8 cellular contexts compared by ENCODE assay signal in genomic region chr4:168153596-168154440, GRCh38.
A peak's percentile ranks its signal among the peaks of the same experiment; 100 is the strongest.
DNase-seq lines count a peak whose midpoint lies in the region; ATAC-seq and TF ChIP-seq lines count a peak whose summit lies in the region.

No MANE protein-coding gene starts in this region.

- no peak overlapping the region for H3K4me3 Mint-ChIP-seq in chondrocyte (ENCODE audit: unreplicated experiment)

- TF ChIP-seq CTCF in AG04449 (IDR thresholded peaks at IDR 0.05; ENCODE audit: insufficient read depth, low read length, missing control alignments) (peak; percentile 58), chondrocyte (IDR thresholded peaks at IDR 0.05) (peak; percentile 93), liver (IDR thresholded peaks at IDR 0.05; ENCODE audit: low read depth, low read length, missing input control) (peak; percentile 56)

- TF ChIP-seq RAD21 in liver (IDR thresholded peaks at IDR 0.05) = peak; percentile 85 to 87

- no peak overlapping the region for H3K27ac ChIP-seq in liver (ENCODE audit: low read depth in 1 of 2, low read length in 2 of 2)

- H3K4me3 ChIP-seq in AG04449 (ENCODE audit: low read depth, low read length) = no peak overlapping the region
- peak overlapping the region; percentile 19 to 80 (median 54) for H3K4me3 ChIP-seq in liver (ENCODE audit: low read depth in 1 of 3, low read length in 3 of 3)

- H3K9me3 ChIP-seq in liver (ENCODE audit: control insufficient read depth in 4 of 4, low read length in 3 of 4) = no peaks in the 10 kb centered on the region

- H3K27me3 ChIP-seq in liver (ENCODE audit: control insufficient read depth in 4 of 4, insufficient read depth in 4 of 4, low read length in 3 of 4) = no peaks in the 10 kb centered on the region

- H3K9ac ChIP-seq in liver (ENCODE audit: low read depth in 1 of 2, low read length in 2 of 2) = peak overlapping the region in 1 of 2 donors; percentile 33

- H3K9me3 Mint-ChIP-seq in chondrocyte (ENCODE audit: low read depth) = peaks cover 7% of the 10 kb centered on the region

- no peak overlapping the region for H3K27ac Mint-ChIP-seq in chondrocyte (ENCODE audit: unreplicated experiment)

- H3K36me3 ChIP-seq in liver (ENCODE audit: control insufficient read depth in 4 of 4, insufficient read depth in 3 of 4, low read depth in 1 of 4, low read length in 3 of 4) = no peaks in the 10 kb centered on the region

- 2% methylated on average over 10 of the region's 10 CpGs for WGBS in liver

- peaks cover 0 to 4% (median 0%) of the 10 kb centered on the region in 4 donors for H3K4me1 ChIP-seq in liver (ENCODE audit: control insufficient read depth in 4 of 4, insufficient read depth in 4 of 4, low read length in 3 of 4)

- no peak for DNase-seq in AG04449 (ENCODE audit: low read depth, low spot score)
- peak; percentile 42 for DNase-seq in NCI-H345 (lab: John Stamatoyannopoulos, UW)
- DNase-seq in activated CD4-positive, alpha-beta T cell treated with anti-CD3 and anti-CD28 coated beads for 24 hours (ENCODE audit: low read depth in 2 of 2) = peak; percentile 18 to 36
- no peak for DNase-seq in chondrocyte (ENCODE audit: low spot score)
- peak; percentile 33 to 50 for DNase-seq in stimulated activated CD4-positive, alpha-beta T cell treated with anti-CD3 and anti-CD28 coated beads, Interleukin-4, amount 100 ng/mL, for 48 hours (ENCODE audit: low read depth in 2 of 2)

- peak; percentile 85 for ATAC-seq in GM18858 (IDR thresholded peaks at IDR 0.05; ENCODE audit: unreplicated experiment)
- peak; percentile 69 for ATAC-seq in HG03108 (IDR thresholded peaks at IDR 0.05; ENCODE audit: unreplicated experiment)

- H3K27me3 Mint-ChIP-seq in chondrocyte (ENCODE audit: low read depth) = peaks cover 8% of the 10 kb centered on the region

- CTCF ChIA-PET in AG04449 (lab: Yijun Ruan, JAX) = interaction anchor here (0.6 to 3.1 kb wide), 43 partner anchors 8 to 1998 kb away, joined by 3 to 31 read pairs (median 4); no protein-coding TSS in a partner anchor

- POLR2A ChIA-PET in AG04449 (lab: Yijun Ruan, JAX) = no interaction called here

- H3K4me1 Mint-ChIP-seq in chondrocyte (ENCODE audit: low read depth) = no peaks in the 10 kb centered on the region

- no peaks in the 10 kb centered on the region for H3K36me3 Mint-ChIP-seq in chondrocyte (ENCODE audit: low read depth)

TF ChIP-seq in liver, 16 proteins besides CTCF, POLR2A, EP300 and RAD21:
- TF ChIP-seq GABPA (IDR thresholded peaks at IDR 0.05 in 1 of 2, conservative IDR thresholded peaks at IDR 0.05 in 1 of 2) (no peak), FOXA1 (IDR thresholded peaks at IDR 0.05) (peak; percentile 24), HNF4A (conservative IDR thresholded peaks at IDR 0.05) (peak in 1 of 2 donors; percentile 15), MAX (IDR thresholded peaks at IDR 0.05) (peak; percentile 66), FOXA2 (IDR thresholded peaks at IDR 0.05) (peak; percentile 64), ZBTB33 (IDR thresholded peaks at IDR 0.05) (peak; percentile 24), ATF3 (IDR thresholded peaks at IDR 0.05) (no peak)

Comparison
In these comparisons a context has a peak if more than half of its experiments do, and no peak if none do; other contexts are left out.
1. DNase-seq: peak in NCI-H345 (single experiment), activated CD4-positive, alpha-beta T cell treated with anti-CD3 and anti-CD28 coated beads for 24 hours (2 of 2) and stimulated activated CD4-positive, alpha-beta T cell treated with anti-CD3 and anti-CD28 coated beads, Interleukin-4, amount 100 ng/mL, for 48 hours (2 of 2); none in AG04449 (single experiment) and chondrocyte (single experiment).
2. Peak in every context shown above with its lines, with median percentiles within 50 percentile points of each other: CTCF ChIP-seq.